ENCODE assay signal across 9 cellular contexts in genomic region chr14:95523818-95524448, GRCh38. TPM values are rescaled to one million over a fixed set of nuclear protein-coding genes. Genes with fewer than 3 reads are reported as not detected.
DNase-seq lines count a peak whose midpoint lies in the region; ATAC-seq and TF ChIP-seq lines count a peak whose summit lies in the region.
"Had no signal": no experiment of that assay in that cellular context is flagged by ENCODE, and none has a peak within 500 bp of the region (broad histone marks: within the 10 kb centered on the region; RNA-seq: fewer than 3 reads in every experiment).

No MANE protein-coding gene starts in this region.

- TF ChIP-seq CTCF in cardiac muscle cell (IDR thresholded peaks at IDR 0.05; ENCODE audit: low read depth, low read length) (peak; percentile 22), mesothelial cell of epicardium (IDR thresholded peaks at IDR 0.05; ENCODE audit: unreplicated experiment) (no peak), MCF 10A (IDR thresholded peaks at IDR 0.05; ENCODE audit: unreplicated experiment) (no peak)

- H3K36me3 ChIP-seq in cardiac muscle cell (no peaks in the 10 kb centered on the region), thymus (ENCODE audit: control insufficient read depth, insufficient read depth) (no peaks in the 10 kb centered on the region)

- POLR2A ChIA-PET in MCF 10A (lab: Yijun Ruan, JAX): interaction anchor here (0.6 to 1.6 kb wide), 9 partner anchors 10 to 82 kb away, joined by 3 to 6 read pairs (median 3); no protein-coding TSS in a partner anchor

- no peaks in the 10 kb centered on the region for H3K27me3 Mint-ChIP-seq in activated CD4-positive, alpha-beta T cell treated with anti-CD3 and anti-CD28 coated beads, Interleukin-2, amount 10 ng/mL, durations not matched to agents 24 days and 14 days
- H3K27me3 Mint-ChIP-seq in mesothelial cell of epicardium (ENCODE audit: low read depth) (peaks cover 14% of the 10 kb centered on the region), MCF 10A (ENCODE audit: insufficient read depth, unreplicated experiment) (no peaks in the 10 kb centered on the region)

- H3K9me3 ChIP-seq in cardiac muscle cell (ENCODE audit: low read depth) (no peaks in the 10 kb centered on the region), thymus (ENCODE audit: control insufficient read depth) (no peaks in the 10 kb centered on the region)

- DNase-seq in activated CD4-positive, alpha-beta T cell treated with anti-CD3 and anti-CD28 coated beads, Interleukin-2, amount 10 ng/mL, durations not matched to agents 24 days and 14 days: peak; percentile 81
- DNase-seq in activated CD4-positive, alpha-beta T cell treated with anti-CD3 and anti-CD28 coated beads for 1 hour: no peak
- peak; percentile 63 to 65 for DNase-seq in activated T-cell treated with anti-CD3 and anti-CD28 coated beads, Interleukin-2, amount 50 U/mL, for 48 hours
- DNase-seq in cardiac muscle cell (ENCODE audit: low read depth in 1 of 2, low spot score in 1 of 2): peak in 1 of 2 donors; percentile 83
- no peak for DNase-seq in mesothelial cell of epicardium (ENCODE audit: low spot score in 2 of 2, unreplicated experiment in 2 of 2)
- no peak for DNase-seq in MCF 10A (ENCODE audit: unreplicated experiment)

- peak overlapping the region; percentile 96 for H3K27ac Mint-ChIP-seq in activated CD4-positive, alpha-beta T cell treated with anti-CD3 and anti-CD28 coated beads, Interleukin-2, amount 10 ng/mL, durations not matched to agents 24 days and 14 days
- H3K27ac Mint-ChIP-seq in mesothelial cell of epicardium: no peak overlapping the region
- H3K27ac Mint-ChIP-seq in MCF 10A (ENCODE audit: low read depth, unreplicated experiment): no peak overlapping the region

- no peak for ATAC-seq in HG03139 (IDR thresholded peaks at IDR 0.05; ENCODE audit: unreplicated experiment)

- no peaks in the 10 kb centered on the region for H3K36me3 Mint-ChIP-seq in activated CD4-positive, alpha-beta T cell treated with anti-CD3 and anti-CD28 coated beads, Interleukin-2, amount 10 ng/mL, durations not matched to agents 24 days and 14 days (ENCODE audit: low read depth)
- H3K36me3 Mint-ChIP-seq in mesothelial cell of epicardium: no peaks in the 10 kb centered on the region
- H3K36me3 Mint-ChIP-seq in MCF 10A (ENCODE audit: insufficient read depth, unreplicated experiment): peaks cover 9% of the 10 kb centered on the region

- CTCF ChIA-PET in MCF 10A (lab: Yijun Ruan, JAX): interaction anchor here (0.6 to 8.2 kb wide), 7 partner anchors 11 to 1217 kb away, joined by 3 to 162 read pairs (median 3); no protein-coding TSS in a partner anchor

- H3K27me3 ChIP-seq in cardiac muscle cell (no peaks in the 10 kb centered on the region), thymus (ENCODE audit: control insufficient read depth, insufficient read depth) (no peaks in the 10 kb centered on the region)

- H3K4me3 Mint-ChIP-seq in activated CD4-positive, alpha-beta T cell treated with anti-CD3 and anti-CD28 coated beads, Interleukin-2, amount 10 ng/mL, durations not matched to agents 24 days and 14 days: peak overlapping the region; percentile 76
- no peak overlapping the region for H3K4me3 Mint-ChIP-seq in mesothelial cell of epicardium
- H3K4me3 Mint-ChIP-seq in MCF 10A (ENCODE audit: unreplicated experiment): no peak overlapping the region

- 74% methylated on average over 11 of the region's 11 CpGs for WGBS in thymus

- no peaks in the 10 kb centered on the region for H3K9me3 Mint-ChIP-seq in activated CD4-positive, alpha-beta T cell treated with anti-CD3 and anti-CD28 coated beads, Interleukin-2, amount 10 ng/mL, durations not matched to agents 24 days and 14 days
- H3K9me3 Mint-ChIP-seq in mesothelial cell of epicardium (no peaks in the 10 kb centered on the region), MCF 10A (ENCODE audit: unreplicated experiment) (no peaks in the 10 kb centered on the region)

- BruUV-seq in MCF 10A (replicated peaks; lab: Mats Ljungman, UMichigan): no TSS peak

- H3K4me1 ChIP-seq in cardiac muscle cell (ENCODE audit: low read depth) (peaks cover 20% of the 10 kb centered on the region), thymus (ENCODE audit: control insufficient read depth, insufficient read depth, low read length) (peaks cover 40% of the 10 kb centered on the region)

- peaks cover 75% of the 10 kb centered on the region for H3K4me1 Mint-ChIP-seq in activated CD4-positive, alpha-beta T cell treated with anti-CD3 and anti-CD28 coated beads, Interleukin-2, amount 10 ng/mL, durations not matched to agents 24 days and 14 days
- H3K4me1 Mint-ChIP-seq in mesothelial cell of epicardium (peaks cover 7% of the 10 kb centered on the region), MCF 10A (ENCODE audit: insufficient read depth, unreplicated experiment) (peaks cover 52% of the 10 kb centered on the region)

- no peak overlapping the region for H3K4me3 ChIP-seq in cardiac muscle cell
- H3K4me3 ChIP-seq in thymus (ENCODE audit: low read length): no peak overlapping the region

- H3K27ac ChIP-seq in cardiac muscle cell: no peak overlapping the region
- peak overlapping the region; percentile 77 for H3K27ac ChIP-seq in thymus (ENCODE audit: low read depth)
- H3K27ac ChIP-seq: parathyroid adenoma had no signal

- intact Hi-C loops in activated CD4-positive, alpha-beta T cell treated with anti-CD3 and anti-CD28 coated beads, Interleukin-2, amount 10 ng/mL, durations not matched to agents 24 days and 14 days (cut with micrococcal nuclease): loop anchor here (1.0 to 5.0 kb wide), 4 partner anchors 10 to 257 kb away; no protein-coding TSS in a partner anchor
- intact Hi-C loops in MCF 10A (cut with micrococcal nuclease): no loop called here

RNA-seq across cellular contexts. Expression of gene SYNE3, which starts 7.5 kb away (rescaled TPM):
- total RNA-seq in activated CD4-positive, alpha-beta T cell treated with anti-CD3 and anti-CD28 coated beads, Interleukin-2, amount 10 ng/mL, durations not matched to agents 24 days and 14 days: 45.2 and 46.3 TPM in 2 replicates
- total RNA-seq in cardiac muscle cell (0.42 and 2.0 TPM in 2 replicates), mesothelial cell of epicardium (1.5 to 1.9 TPM (median 1.6 TPM) in 3 replicates), MCF 10A (2022) (8.9 and 9.5 TPM in 2 replicates)
- polyA plus RNA-seq in cardiac muscle cell (0.09 and 0.45 TPM in 2 replicates), thymus (1.7 TPM)

RNA-seq across cellular contexts. Expression of gene GLRX5, which starts 10.9 kb away (rescaled TPM):
- total RNA-seq in activated CD4-positive, alpha-beta T cell treated with anti-CD3 and anti-CD28 coated beads, Interleukin-2, amount 10 ng/mL, durations not matched to agents 24 days and 14 days: 43.7 and 45.6 TPM in 2 replicates
- total RNA-seq in cardiac muscle cell: 50.2 and 80.8 TPM in 2 replicates
- polyA plus RNA-seq in cardiac muscle cell: 180 and 181 TPM in 2 replicates
- 44.2 TPM for polyA plus RNA-seq in thymus
- 35.6 to 38.5 TPM (median 38.4 TPM) in 3 replicates for total RNA-seq in mesothelial cell of epicardium
- 32.2 and 39.8 TPM in 2 replicates for total RNA-seq in MCF 10A (2022)

Comparison
In these comparisons a context has a peak if more than half of its experiments do, and no peak if none do; other contexts are left out.
1. DNase-seq: peak in activated CD4-positive, alpha-beta T cell treated with anti-CD3 and anti-CD28 coated beads, Interleukin-2, amount 10 ng/mL, durations not matched to agents 24 days and 14 days (single experiment) and activated T-cell treated with anti-CD3 and anti-CD28 coated beads, Interleukin-2, amount 50 U/mL, for 48 hours (2 of 2); none in activated CD4-positive, alpha-beta T cell treated with anti-CD3 and anti-CD28 coated beads for 1 hour (single experiment), mesothelial cell of epicardium (0 of 2) and MCF 10A (single experiment).